In the genomic region with DNA sequence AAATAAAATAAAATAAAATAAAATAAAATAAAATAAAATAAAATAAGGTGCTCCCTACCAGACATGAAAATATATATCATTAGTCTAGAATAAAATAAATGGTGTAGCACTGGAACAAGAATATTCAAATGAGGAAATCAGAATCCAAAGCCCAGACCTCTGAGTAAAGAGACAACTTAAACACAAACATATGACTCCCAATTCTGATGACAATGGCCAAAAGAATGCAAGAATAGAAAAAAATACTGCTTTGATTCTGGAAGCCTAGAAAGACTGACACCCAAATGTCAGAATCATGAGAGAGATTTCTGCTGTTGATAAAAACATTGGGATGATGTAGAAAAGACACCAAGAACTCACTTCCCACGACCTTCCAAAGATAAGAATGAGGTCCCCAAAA, we compare ENCODE assay signal across 1 cellular context.
TF ChIP-seq lines count a peak whose summit lies in the region.

No MANE protein-coding gene starts in this region.

TF ChIP-seq in IMR-90, 13 proteins besides CTCF, POLR2A, EP300 and RAD21 (continued from another document):
- TF ChIP-seq CEBPB (IDR thresholded peaks at IDR 0.05; ENCODE audit: low read depth, low read length) (no peak), MAFK (IDR thresholded peaks at IDR 0.05; ENCODE audit: low read depth, low read length) (no peak), MAZ (IDR thresholded peaks at IDR 0.05; ENCODE audit: borderline replicate concordance, low read depth, low read length) (no peak)
TF ChIP-seq in IMR-90: peak in this region for 1.
